18 cellular contexts compared by ENCODE assay signal in genomic region chr7:12821746-12822145, GRCh38.
DNase-seq lines count a peak whose midpoint lies in the region; ATAC-seq and TF ChIP-seq lines count a peak whose summit lies in the region.
"Had no signal": no experiment of that assay in that cellular context is flagged by ENCODE, and none has a peak within 500 bp of the region (broad histone marks: within the 10 kb centered on the region; RNA-seq: fewer than 3 reads in every experiment).

No MANE protein-coding gene starts in this region.

- peaks cover 42% of the 10 kb centered on the region for H3K4me1 Mint-ChIP-seq in GM23338
- H3K4me1 Mint-ChIP-seq: B cell, IgD-negative memory B cell had no signal

- H3K36me3 ChIP-seq in GM23338 (ENCODE audit: insufficient read depth) (no peaks in the 10 kb centered on the region), ovary (no peaks in the 10 kb centered on the region), neuronal stem cell (replicated peaks in 1 of 2; ENCODE audit: control insufficient read depth in 2 of 2, insufficient read depth in 2 of 2, low read length in 2 of 2) (no peaks in the 10 kb centered on the region)
- H3K36me3 ChIP-seq: BLaER1 treated with 17β-estradiol and CSF1 and Interleukin-3, amounts not matched to agents 10 nM and 100 nM had no signal

- no peak overlapping the region for H2BK120ac ChIP-seq in neuronal stem cell (ENCODE audit: low read depth, low read length)

- peaks cover 22% of the 10 kb centered on the region; the same call in 2 of the 3 replicates for H3K36me3 Mint-ChIP-seq in GM23338 (ENCODE audit: low read depth)
- H3K36me3 Mint-ChIP-seq: CD8-positive, alpha-beta T cell; IgD-negative memory B cell had no signal

- TF ChIP-seq EP300 in ovary (IDR thresholded peaks at IDR 0.05), result no peak

- DNase-seq in Ammon's horn (ENCODE audit: low spot score) (peak; percentile 66), GM23338 (ENCODE audit: low spot score) (no peak), foreskin melanocyte (peak; percentile 82), pons (ENCODE audit: low spot score) (peak; percentile 83), NCI-H187 (lab: John Stamatoyannopoulos, UW) (no peak), ovary (no peak), neuronal stem cell (ENCODE audit: low spot score) (no peak)
- DNase-seq: 8988T; Calu3; CD8-positive, alpha-beta T cell; GM23248; H7; HFFc6 had no signal

- TF ChIP-seq POLR2A in ovary (IDR thresholded peaks at IDR 0.05), result no peak

- H3K4me3 ChIP-seq in GM23338, result no peak overlapping the region
- H3K4me3 ChIP-seq in ovary, result no peak overlapping the region
- H3K4me3 ChIP-seq in neuronal stem cell (ENCODE audit: low read length in 2 of 2), result no peak overlapping the region
- H3K4me3 ChIP-seq: BLaER1 treated with 17β-estradiol and CSF1 and Interleukin-3, amounts not matched to agents 10 nM and 100 nM; GM23248 had no signal

- no peak for ATAC-seq in GM23338
- ATAC-seq in GM21737 (IDR thresholded peaks at IDR 0.05; ENCODE audit: unreplicated experiment), result no peak
- ATAC-seq: CD8-positive, alpha-beta T cell; HCT116 had no signal

- H3K4ac ChIP-seq in neuronal stem cell (ENCODE audit: low read length), result no peak overlapping the region

- H2AFZ ChIP-seq in GM23338 (no peak overlapping the region), neuronal stem cell (ENCODE audit: low read length) (no peak overlapping the region)
- H2AFZ ChIP-seq: GM23248 had no signal

- no peaks in the 10 kb centered on the region for H3K79me2 ChIP-seq in GM23338 (replicated peaks; ENCODE audit: insufficient read depth)

- intact Hi-C loops in ovary (cut with DNase I), result no loop called here

- H2BK5ac ChIP-seq in neuronal stem cell (ENCODE audit: low read length), result no peak overlapping the region

- no peaks in the 10 kb centered on the region for H3K9me2 ChIP-seq in GM23338 (ENCODE audit: insufficient read depth)

- H3K4me1 ChIP-seq in GM23338 (ENCODE audit: insufficient read depth) (peaks cover 57% of the 10 kb centered on the region), ovary (ENCODE audit: insufficient read depth) (no peaks in the 10 kb centered on the region), neuronal stem cell (ENCODE audit: control insufficient read depth in 2 of 2, insufficient read depth in 1 of 2, low read depth in 1 of 2, low read length in 2 of 2) (no peaks in the 10 kb centered on the region)
- H3K4me1 ChIP-seq: BLaER1 treated with 17β-estradiol and CSF1 and Interleukin-3, amounts not matched to agents 10 nM and 100 nM had no signal

- no peaks in the 10 kb centered on the region for H3F3A ChIP-seq in GM23338 (replicated peaks; ENCODE audit: low read depth)

- no peaks in the 10 kb centered on the region for H4K20me1 ChIP-seq in GM23338 (replicated peaks; ENCODE audit: insufficient read depth)
- H4K20me1 ChIP-seq: BLaER1 treated with 17β-estradiol and CSF1 and Interleukin-3, amounts not matched to agents 10 nM and 100 nM had no signal

- TF ChIP-seq CTCF in GM23338 (conservative IDR thresholded peaks at IDR 0.05; ENCODE audit: low read depth in 2 of 2), result no peak
- TF ChIP-seq CTCF in ovary (IDR thresholded peaks at IDR 0.05), result no peak

- H3K9me3 Mint-ChIP-seq in GM23338, result peaks cover 17% of the 10 kb centered on the region
- H3K9me3 Mint-ChIP-seq: HFFc6 had no signal

- no peak overlapping the region for H4K91ac ChIP-seq in neuronal stem cell (ENCODE audit: low read depth, low read length, poor library complexity)

- no peak overlapping the region for H3K27ac Mint-ChIP-seq in GM23338
- H3K27ac Mint-ChIP-seq: B cell; CD8-positive, alpha-beta T cell; HFFc6; IgD-negative memory B cell had no signal

- no peak overlapping the region for H3K23ac ChIP-seq in neuronal stem cell (ENCODE audit: low read depth, low read length, poor library complexity)

- H3K27me3 Mint-ChIP-seq in GM23338 (ENCODE audit: insufficient read depth, low read depth, poor library complexity), result no peaks in the 10 kb centered on the region

- no peak overlapping the region for H3K14ac ChIP-seq in neuronal stem cell (ENCODE audit: low read length)

- H3K4me2 ChIP-seq in GM23338, result 0 out of 2 replicates have a peak overlapping the region, but pooled peaks have one; percentile 26
- no peak overlapping the region for H3K4me2 ChIP-seq in neuronal stem cell (ENCODE audit: insufficient read depth, low read length, poor library complexity, severe bottlenecking)
- H3K4me2 ChIP-seq: BLaER1 treated with 17β-estradiol and CSF1 and Interleukin-3, amounts not matched to agents 10 nM and 100 nM had no signal

- H3K27me3 ChIP-seq in GM23338 (ENCODE audit: insufficient read depth) (no peaks in the 10 kb centered on the region), ovary (no peaks in the 10 kb centered on the region), neuronal stem cell (ENCODE audit: control insufficient read depth in 3 of 3, insufficient read depth in 3 of 3, low read depth in 1 of 3, low read length in 3 of 3) (no peaks in the 10 kb centered on the region)
- H3K27me3 ChIP-seq: BLaER1 treated with 17β-estradiol and CSF1 and Interleukin-3, amounts not matched to agents 10 nM and 100 nM had no signal

- H2BK15ac ChIP-seq in neuronal stem cell (ENCODE audit: low read length), result no peak overlapping the region

- H3K9ac ChIP-seq in neuronal stem cell (ENCODE audit: low read depth, low read length, poor library complexity), result no peak overlapping the region
- H3K9ac ChIP-seq: BLaER1 treated with 17β-estradiol and CSF1 and Interleukin-3, amounts not matched to agents 10 nM and 100 nM; GM23248 had no signal

- H3K27ac ChIP-seq in GM23338 (ENCODE audit: low read depth), result no peak overlapping the region
- no peak overlapping the region for H3K27ac ChIP-seq in ovary
- H3K27ac ChIP-seq in neuronal stem cell (replicated peaks; ENCODE audit: low read length), result no peak overlapping the region
- H3K27ac ChIP-seq: BLaER1 treated with 17β-estradiol and CSF1 and Interleukin-3, amounts not matched to agents 10 nM and 100 nM; GM23248 had no signal

- no peak overlapping the region for H2BK12ac ChIP-seq in neuronal stem cell (ENCODE audit: low read length)

- H3K18ac ChIP-seq in neuronal stem cell (ENCODE audit: low read length), result no peak overlapping the region

- WGBS in ovary, 3 donors, result 65 to 79% (median 70%) methylated on average over 2 of the region's 2 CpGs
- no CpG with 5 or more reads among the region's 2 CpGs for WGBS in neuronal stem cell (ENCODE audit: extremely low coverage in 2 of 2, insufficient read length in 2 of 2, insufficient replicate concordance in 1 of 2), 2 donors

- H3K9me3 ChIP-seq in ovary (no peaks in the 10 kb centered on the region), neuronal stem cell (replicated peaks in 1 of 2; ENCODE audit: control insufficient read depth in 2 of 2, insufficient read depth in 1 of 2, low read depth in 1 of 2, low read length in 2 of 2) (peaks cover 0 to 11% of the 10 kb centered on the region in 2 donors)
- H3K9me3 ChIP-seq: BLaER1 treated with 17β-estradiol and CSF1 and Interleukin-3, amounts not matched to agents 10 nM and 100 nM had no signal

- H4K8ac ChIP-seq in neuronal stem cell (ENCODE audit: low read depth, low read length), result no peak overlapping the region

- H2AK5ac ChIP-seq in neuronal stem cell (ENCODE audit: low read depth, low read length), result no peak overlapping the region

- H3K4me3 Mint-ChIP-seq in GM23338, result no peak overlapping the region
- H3K4me3 Mint-ChIP-seq: B cell; CD8-positive, alpha-beta T cell; HFFc6; IgD-negative memory B cell had no signal

- H3K79me1 ChIP-seq in neuronal stem cell (ENCODE audit: low read depth, low read length), result no peaks in the 10 kb centered on the region

TF ChIP-seq in GM23338, 12 proteins besides CTCF, POLR2A, EP300 and RAD21 (continues in another document):
- TF ChIP-seq CREB1 (CRISPR knock-in tag; IDR thresholded peaks at IDR 0.05; ENCODE audit: low read depth) (no peak), EZH2 (IDR thresholded peaks at IDR 0.05; ENCODE audit: low read depth, unreplicated experiment) (no peak), EZH2phosphoT487 (IDR thresholded peaks at IDR 0.05; ENCODE audit: unreplicated experiment) (no peak), STAT1 (IDR thresholded peaks at IDR 0.05; ENCODE audit: unreplicated experiment) (no peak), REST (IDR thresholded peaks at IDR 0.05; ENCODE audit: unreplicated experiment) (no peak)

Comparison
In these comparisons a context has a peak if more than half of its experiments do, and no peak if none do; other contexts are left out.
1. DNase-seq: peak in Ammon's horn (single experiment), foreskin melanocyte (single experiment) and pons (single experiment); none in GM23338 (single experiment), NCI-H187 (0 of 2), ovary (0 of 5) and neuronal stem cell (single experiment).